13 cellular contexts compared by ENCODE assay signal in the genomic region with DNA sequence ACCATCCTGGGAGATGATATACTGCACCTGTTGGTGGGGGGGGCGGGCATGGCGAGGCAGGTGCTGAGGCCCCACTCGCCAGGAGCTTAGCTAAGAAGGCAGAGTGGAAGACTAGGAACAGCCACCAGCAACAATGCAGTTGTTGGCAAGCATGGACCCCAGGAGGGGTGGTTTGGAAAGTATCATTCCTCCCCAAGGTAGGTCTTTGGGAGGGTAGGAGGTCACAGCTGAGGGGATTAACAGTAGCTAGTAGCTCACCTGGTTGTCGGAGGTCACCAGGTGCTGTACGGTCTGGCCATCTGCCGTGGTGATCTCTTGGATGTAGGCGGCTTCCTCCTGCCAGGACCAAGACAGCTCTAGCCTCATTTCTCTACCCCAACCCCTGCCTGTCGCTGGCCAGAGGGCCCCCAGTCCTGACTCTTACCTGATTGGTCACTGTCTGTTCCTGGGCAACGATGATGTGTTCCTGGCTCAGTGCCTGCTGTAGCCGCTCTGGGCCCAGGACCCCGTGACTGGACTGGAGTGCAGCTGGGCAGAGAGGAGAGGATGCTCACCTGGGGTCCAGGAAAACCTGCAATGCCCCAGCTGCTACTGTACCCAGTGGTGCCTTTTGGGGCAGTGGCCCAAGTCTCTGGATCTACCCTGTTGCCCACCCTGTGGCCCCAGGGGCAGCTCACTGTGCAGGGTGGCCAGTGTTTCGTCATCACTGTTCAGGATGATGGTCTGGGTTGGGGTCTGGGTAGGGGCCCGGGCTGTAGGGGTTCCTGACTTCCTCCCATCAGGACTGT. TPM values are rescaled to one million over a fixed set of nuclear protein-coding genes. Genes with fewer than 3 reads are reported as not detected.
DNase-seq lines count a peak whose midpoint lies in the region; ATAC-seq and TF ChIP-seq lines count a peak whose summit lies in the region.
"Had no signal": no experiment of that assay in that cellular context is flagged by ENCODE, and none has a peak within 500 bp of the region (broad histone marks: within the 10 kb centered on the region; RNA-seq: fewer than 3 reads in every experiment).

No MANE protein-coding gene starts in this region.

- H3K9me3 ChIP-seq in T-helper 17 cell (ENCODE audit: control insufficient read depth, low read length, poor library complexity, severe bottlenecking) (no peaks in the 10 kb centered on the region), neutrophil (no peaks in the 10 kb centered on the region), mesenchymal stem cell (ENCODE audit: control insufficient read depth, low read length) (no peaks in the 10 kb centered on the region)
- H3K9me3 ChIP-seq: HAP-1 had no signal

- H3K27ac Mint-ChIP-seq in activated T-cell treated with anti-CD3 and anti-CD28 coated beads, Interleukin-2, amount 50 U/mL, for 24 hours = peak overlapping the region; percentile 63
- peak overlapping the region; percentile 80 for H3K27ac Mint-ChIP-seq in T-helper 17 cell
- H3K27ac Mint-ChIP-seq: T-helper 1 cell treated with Interleukin-12 subunit alpha and Interleukin-12 subunit beta and Interleukin-4 antibody, amounts not matched to agents 30 μg/mL and 1 μg/mL, for 36 hours had no signal

- no peak overlapping the region for H2BK5ac ChIP-seq in mesenchymal stem cell (ENCODE audit: low read depth, low read length, poor library complexity, severe bottlenecking)

- H3K4me1 Mint-ChIP-seq in activated T-cell treated with anti-CD3 and anti-CD28 coated beads, Interleukin-2, amount 50 U/mL, for 24 hours (ENCODE audit: low read depth) = peaks cover 15% of the 10 kb centered on the region
- peaks cover 17% of the 10 kb centered on the region for H3K4me1 Mint-ChIP-seq in T-helper 17 cell

- peaks cover 97% of the 10 kb centered on the region for H3K36me3 Mint-ChIP-seq in activated T-cell treated with anti-CD3 and anti-CD28 coated beads, Interleukin-2, amount 50 U/mL, for 24 hours (ENCODE audit: low read depth)
- H3K36me3 Mint-ChIP-seq in T-helper 17 cell (ENCODE audit: low read depth) = peaks cover 2% of the 10 kb centered on the region

- H3K36me3 ChIP-seq in neutrophil = peaks cover 96% of the 10 kb centered on the region
- peaks cover 90 to 93% of the 10 kb centered on the region in 2 experiments for H3K36me3 ChIP-seq in mesenchymal stem cell (ENCODE audit: control insufficient read depth in 1 of 2, insufficient read depth in 2 of 2, low read depth in 1 of 2, low read length in 2 of 2)

- H4K8ac ChIP-seq in mesenchymal stem cell (ENCODE audit: low read length) = no peak overlapping the region

- ATAC-seq in T-helper 17 cell = no peak

- H3K18ac ChIP-seq in mesenchymal stem cell (ENCODE audit: low read depth in 1 of 2, low read length in 2 of 2) = no peak overlapping the region

- no peak overlapping the region for H2AK5ac ChIP-seq in mesenchymal stem cell (ENCODE audit: low read length, severe bottlenecking)

- H4K91ac ChIP-seq in mesenchymal stem cell (ENCODE audit: low read length) = no peak overlapping the region

- no peak for TF ChIP-seq CTCF in neutrophil (IDR thresholded peaks at IDR 0.05)

- H3K4me1 ChIP-seq in neutrophil (ENCODE audit: control insufficient read depth in 1 of 2, insufficient read depth in 1 of 2, low read depth in 1 of 2, low read length in 1 of 2) = peaks cover 0 to 6% of the 10 kb centered on the region in 2 experiments
- peaks cover 24% of the 10 kb centered on the region for H3K4me1 ChIP-seq in mesenchymal stem cell (ENCODE audit: control insufficient read depth, insufficient read depth, low read depth, low read length)
- H3K4me1 ChIP-seq: HAP-1 had no signal

- no peak overlapping the region for H3K9ac ChIP-seq in mesenchymal stem cell (ENCODE audit: low read length)

- H3K14ac ChIP-seq in mesenchymal stem cell (ENCODE audit: low read length in 2 of 2) = no peak overlapping the region

- no peak overlapping the region for H2BK120ac ChIP-seq in mesenchymal stem cell (ENCODE audit: low read depth, low read length)

- DNase-seq in activated T-cell treated with anti-CD3 and anti-CD28 coated beads, Interleukin-2, amount 50 U/mL, for 24 hours = no peak
- DNase-seq in activated T-cell treated with anti-CD3 and anti-CD28 coated beads for 4 hours (no peak), T-helper 17 cell (no peak), mesenchymal stem cell (no peak), hepatic stellate cell (ENCODE audit: low spot score) (no peak)
- DNase-seq: activated gamma-delta T cell treated with Interleukin-2 at 50 U/mL for 16 hours, DMS79, NCI-H2227 treated with DMSO at 0.1 percent for 48 hours, PC-3 had no signal

- no peak overlapping the region for H3K4me3 Mint-ChIP-seq in activated T-cell treated with anti-CD3 and anti-CD28 coated beads, Interleukin-2, amount 50 U/mL, for 24 hours
- H3K4me3 Mint-ChIP-seq in T-helper 17 cell = no peak overlapping the region
- H3K4me3 Mint-ChIP-seq: memory B cell; T-helper 1 cell treated with Interleukin-12 subunit alpha and Interleukin-12 subunit beta and Interleukin-4 antibody, amounts not matched to agents 30 μg/mL and 1 μg/mL, for 36 hours had no signal

- H3K9me3 Mint-ChIP-seq in activated T-cell treated with anti-CD3 and anti-CD28 coated beads, Interleukin-2, amount 50 U/mL, for 24 hours = no peaks in the 10 kb centered on the region
- H3K9me3 Mint-ChIP-seq: memory B cell; T-helper 1 cell treated with Interleukin-12 subunit alpha and Interleukin-12 subunit beta and Interleukin-4 antibody, amounts not matched to agents 30 μg/mL and 1 μg/mL, for 36 hours had no signal

- H3K23ac ChIP-seq in mesenchymal stem cell (ENCODE audit: low read length in 2 of 2) = no peak overlapping the region

- no peak overlapping the region for H3K4me3 ChIP-seq in neutrophil (ENCODE audit: low read depth in 1 of 2, low read length in 1 of 2)
- H3K4me3 ChIP-seq in mesenchymal stem cell (ENCODE audit: insufficient read depth in 1 of 2, low read depth in 1 of 2, low read length in 2 of 2) = no peak overlapping the region
- H3K4me3 ChIP-seq: HAP-1 had no signal

- H2BK15ac ChIP-seq in mesenchymal stem cell (ENCODE audit: low read depth, poor library complexity, severe bottlenecking) = no peak overlapping the region

- H3K4me2 ChIP-seq in mesenchymal stem cell (ENCODE audit: low read length, poor library complexity, severe bottlenecking) = no peak overlapping the region

- no peak overlapping the region for H2AFZ ChIP-seq in mesenchymal stem cell (ENCODE audit: low read depth, low read length)

- peaks cover 10% of the 10 kb centered on the region for H3K79me1 ChIP-seq in mesenchymal stem cell (replicated peaks; ENCODE audit: low read length, poor library complexity, severe bottlenecking)

- H3K27me3 ChIP-seq in neutrophil (no peaks in the 10 kb centered on the region), mesenchymal stem cell (ENCODE audit: control insufficient read depth in 1 of 2, insufficient read depth in 1 of 2, low read length in 2 of 2) (no peaks in the 10 kb centered on the region)

- H3K27ac ChIP-seq in neutrophil (peak overlapping the region; percentile 15), mesenchymal stem cell (ENCODE audit: low read length, poor library complexity, severe bottlenecking) (no peak overlapping the region)

- H3K4ac ChIP-seq in mesenchymal stem cell (ENCODE audit: low read depth in 1 of 2, low read length in 2 of 2) = no peak overlapping the region

- WGBS in mesenchymal stem cell = 94% methylated on average over 13 of the region's 13 CpGs

- H2BK12ac ChIP-seq in mesenchymal stem cell (ENCODE audit: low read length in 2 of 2) = no peak overlapping the region

- H3K27me3 Mint-ChIP-seq in activated T-cell treated with anti-CD3 and anti-CD28 coated beads, Interleukin-2, amount 50 U/mL, for 24 hours = no peaks in the 10 kb centered on the region
- H3K27me3 Mint-ChIP-seq in T-helper 17 cell = no peaks in the 10 kb centered on the region
- H3K27me3 Mint-ChIP-seq: memory B cell had no signal

RNA-seq across cellular contexts. Expression of a gene that starts 15.3 kb away (rescaled TPM):
- 10 to 100 TPM; 72.4 to 73.7 TPM for total RNA-seq in T-helper 17 cell
- 16.7 TPM for polyA plus RNA-seq in mesenchymal stem cell (2013, experiment 1 of 2)
- 17.3 TPM for polyA plus RNA-seq in mesenchymal stem cell (2013, experiment 2 of 2)

RNA-seq across cellular contexts. Expression of a gene that starts 22.3 kb away (rescaled TPM):
- total RNA-seq in T-helper 17 cell = 100 to 1,000 TPM in 1 of 2 donors, 10 to 100 TPM in 1; 95.1 to 129 TPM
- 9.5 TPM for polyA plus RNA-seq in mesenchymal stem cell (2013, experiment 1 of 2)
- 9.3 TPM for polyA plus RNA-seq in mesenchymal stem cell (2013, experiment 2 of 2)

RNA-seq across cellular contexts. Expression of a gene that starts 37.8 kb away (rescaled TPM):
- total RNA-seq in T-helper 17 cell = 1 to 10 TPM in 1 of 2 donors, not detected in 1; 1.5 TPM
- 175 TPM for polyA plus RNA-seq in mesenchymal stem cell (2013, experiment 1 of 2)
- 164 TPM for polyA plus RNA-seq in mesenchymal stem cell (2013, experiment 2 of 2)

RNA-seq across cellular contexts. Expression of a gene that starts 58.6 kb away (rescaled TPM):
- 100 to 1,000 TPM; 121 to 200 TPM for total RNA-seq in T-helper 17 cell
- polyA plus RNA-seq in mesenchymal stem cell (2013, experiment 1 of 2) = 373 TPM
- 366 TPM for polyA plus RNA-seq in mesenchymal stem cell (2013, experiment 2 of 2)

RNA-seq across cellular contexts. Expression of a gene that starts 58.7 kb away (rescaled TPM):
- total RNA-seq in T-helper 17 cell = 1 to 10 TPM; 1.5 to 2.1 TPM
- 4.3 TPM for polyA plus RNA-seq in mesenchymal stem cell (2013, experiment 1 of 2)
- 3.6 TPM for polyA plus RNA-seq in mesenchymal stem cell (2013, experiment 2 of 2)
